ENCODE assay signal across 8 cellular contexts in the genomic region with DNA sequence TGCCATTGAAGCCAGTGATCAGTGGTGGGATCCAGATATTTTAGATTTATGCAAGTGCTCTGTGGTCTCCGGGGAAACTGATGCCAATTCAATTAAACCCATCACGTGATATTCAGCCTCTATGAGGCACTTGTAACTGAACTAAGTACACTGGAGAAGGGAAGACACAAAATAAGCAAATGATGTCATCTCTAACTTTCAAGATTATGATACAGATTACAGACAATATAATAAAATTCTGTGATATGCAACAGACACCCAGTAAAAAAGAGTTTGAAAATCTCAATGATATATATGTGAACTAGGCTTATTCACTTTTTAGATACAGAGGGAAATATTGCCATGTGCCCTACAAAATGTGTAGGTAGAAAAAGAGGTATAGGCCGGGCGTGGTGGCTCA.
"Had no signal": no experiment of that assay in that cellular context is flagged by ENCODE, and none has a peak within 500 bp of the region (broad histone marks: within the 10 kb centered on the region; RNA-seq: fewer than 3 reads in every experiment).

No MANE protein-coding gene starts in this region.

- H3K4me2 ChIP-seq: GM23338 had no signal

- H2AFZ ChIP-seq: GM23338 had no signal

- ATAC-seq: GM23338 had no signal

- DNase-seq: H9, HCEC 1CT, HFFc6, KG1 had no signal

- H3K27ac ChIP-seq: HL-60 had no signal

- H3K4me3 ChIP-seq: GM23338 had no signal

- FAIRE-seq: H1, H54 had no signal
